ENCODE assay signal across 35 cellular contexts in the genomic region with DNA sequence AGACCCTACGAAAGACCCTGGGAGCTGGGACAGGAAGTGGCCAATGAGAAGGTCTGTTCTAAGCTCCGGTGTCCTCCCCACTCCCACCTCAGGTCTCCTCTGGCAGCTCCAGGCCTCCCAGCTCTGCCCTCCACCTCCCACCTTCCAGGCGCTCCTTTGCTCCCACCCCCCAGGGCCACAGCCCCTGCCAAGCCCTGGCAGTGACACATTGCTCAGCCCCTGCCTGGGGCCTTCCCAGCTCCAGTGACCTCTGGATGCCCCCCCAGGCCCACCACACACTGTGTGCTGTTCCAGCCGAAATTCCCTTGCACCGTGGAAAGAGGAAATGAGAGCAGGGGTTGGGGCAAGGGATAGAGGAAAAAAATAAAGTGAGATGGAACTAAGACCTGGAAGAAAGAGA.
"Had no signal": no experiment of that assay in that cellular context is flagged by ENCODE, and none has a peak within 500 bp of the region (broad histone marks: within the 10 kb centered on the region; RNA-seq: fewer than 3 reads in every experiment).

No MANE protein-coding gene starts in this region.

- H3K9me3 Mint-ChIP-seq: activated naive CD4-positive, alpha-beta T cell treated with anti-CD3 and anti-CD28 coated beads, Interleukin-2, amount 10 ng/mL, durations not matched to agents 7 days and 5 days; activated naive CD4-positive, alpha-beta T cell treated with anti-CD3 and anti-CD28 coated beads, Interleukin-2, amount 50 U/mL, for 24 hours; activated naive CD8-positive, alpha-beta T cell treated with anti-CD3 and anti-CD28 coated beads, Interleukin-2, amount 10 ng/mL, durations not matched to agents 7 days and 5 days; activated T-helper 1 cell treated with anti-CD3 and anti-CD28 coated beads, Interleukin-12 subunit alpha, Interleukin-12 subunit beta, Interleukin-2, Interleukin-4 antibody, amounts not matched to agents 30 ng/mL and 10 ng/mL and 1 ng/mL, durations not matched to agents 14 hours and 24 hours and 36 hours; T-helper 1 cell treated with Interleukin-12 subunit alpha and Interleukin-12 subunit beta and Interleukin-4 antibody, amounts not matched to agents 30 μg/mL and 1 μg/mL, for 36 hours; T-helper 2 cell treated with Interferon-gamma antibody and Interleukin-4, amounts not matched to agents 5 μg/mL and 100 μg/mL, for 36 hours had no signal

- ATAC-seq: activated CD8-positive, alpha-beta T cell treated with anti-CD3 and anti-CD28 coated beads for 36 hours; activated naive CD8-positive, alpha-beta T cell treated with anti-CD3 and anti-CD28 coated beads, Interleukin-2, amount 50 U/mL, for 24 hours; activated T-cell treated with anti-CD3 and anti-CD28 coated beads, Interleukin-2, amount 50 U/mL, for 4 hours; activated T-cell treated with anti-CD3 and anti-CD28 coated beads, Interleukin-2, amount 50 U/mL, for 72 hours; activated T-helper 17 cell treated with anti-CD3 and anti-CD28 coated beads, Interleukin-2, amount 50 U/mL, for 72 hours had no signal

- H3K9me3 ChIP-seq: ascending aorta had no signal

- H3K36me3 Mint-ChIP-seq: activated CD4-positive, alpha-beta memory T cell treated with anti-CD3 and anti-CD28 coated beads for 36 hours; activated naive CD4-positive, alpha-beta T cell treated with anti-CD3 and anti-CD28 coated beads, Interleukin-2, amount 10 ng/mL, durations not matched to agents 7 days and 5 days; activated naive CD4-positive, alpha-beta T cell treated with anti-CD3 and anti-CD28 coated beads, Interleukin-2, amount 50 U/mL, for 24 hours; activated naive CD8-positive, alpha-beta T cell; activated naive CD8-positive, alpha-beta T cell treated with anti-CD3 and anti-CD28 coated beads, Interleukin-2, amount 10 ng/mL, durations not matched to agents 7 days and 5 days; brain had no signal

- H3K4me1 Mint-ChIP-seq: activated B cell treated with CpG ODN at 0.5 μM for 24 hours; activated CD4-positive, alpha-beta T cell treated with anti-CD3 and anti-CD28 coated beads, Interleukin-2, amount 10 ng/mL, durations not matched to agents 24 days and 14 days; activated naive CD4-positive, alpha-beta T cell treated with anti-CD3 and anti-CD28 coated beads, Interleukin-2, amount 10 ng/mL, durations not matched to agents 7 days and 5 days; activated naive CD4-positive, alpha-beta T cell treated with anti-CD3 and anti-CD28 coated beads, Interleukin-2, amount 50 U/mL, for 24 hours; activated naive CD8-positive, alpha-beta T cell treated with anti-CD3 and anti-CD28 coated beads, Interleukin-2, amount 10 ng/mL, durations not matched to agents 7 days and 5 days; activated naive CD8-positive, alpha-beta T cell treated with anti-CD3 and anti-CD28 coated beads, Interleukin-2, amount 50 U/mL, for 24 hours; activated T-helper 17 cell treated with anti-CD3 and anti-CD28 coated beads, Interleukin-2, amount 50 U/mL, for 72 hours; brain had no signal

- H3K27me3 ChIP-seq: ascending aorta, cardiac muscle cell had no signal

- H3K4me3 Mint-ChIP-seq: activated B cell treated with CpG ODN at 0.5 μM for 24 hours; activated CD4-positive, alpha-beta memory T cell treated with anti-CD3 and anti-CD28 coated beads for 36 hours; activated CD4-positive, alpha-beta T cell treated with anti-CD3 and anti-CD28 coated beads, Interleukin-2, amount 10 ng/mL, durations not matched to agents 24 days and 14 days; activated CD8-positive, alpha-beta T cell treated with anti-CD3 and anti-CD28 coated beads for 36 hours; activated naive CD4-positive, alpha-beta T cell treated with anti-CD3 and anti-CD28 coated beads, Interleukin-2, amount 10 ng/mL, durations not matched to agents 7 days and 5 days; activated naive CD4-positive, alpha-beta T cell treated with anti-CD3 and anti-CD28 coated beads, Interleukin-2, amount 50 U/mL, for 24 hours; activated naive CD8-positive, alpha-beta T cell; activated naive CD8-positive, alpha-beta T cell treated with anti-CD3 and anti-CD28 coated beads, Interleukin-2, amount 10 ng/mL, durations not matched to agents 7 days and 5 days; activated naive CD8-positive, alpha-beta T cell treated with anti-CD3 and anti-CD28 coated beads, Interleukin-2, amount 50 U/mL, for 24 hours; activated T-cell treated with anti-CD3 and anti-CD28 coated beads, Interleukin-2, amount 50 U/mL, for 4 hours; activated T-cell treated with anti-CD3 and anti-CD28 coated beads, Interleukin-2, amount 50 U/mL, for 72 hours; activated T-helper 1 cell treated with anti-CD3 and anti-CD28 coated beads, Interleukin-12 subunit alpha, Interleukin-12 subunit beta, Interleukin-2, Interleukin-4 antibody, amounts not matched to agents 30 ng/mL and 10 ng/mL and 1 ng/mL, durations not matched to agents 14 hours and 24 hours and 36 hours; activated T-helper 17 cell treated with anti-CD3 and anti-CD28 coated beads, Interleukin-2, amount 50 U/mL, for 72 hours; brain; T-helper 1 cell treated with Interleukin-12 subunit alpha and Interleukin-12 subunit beta and Interleukin-4 antibody, amounts not matched to agents 30 μg/mL and 1 μg/mL, for 36 hours; T-helper 2 cell treated with Interferon-gamma antibody and Interleukin-4, amounts not matched to agents 5 μg/mL and 100 μg/mL, for 36 hours had no signal

- H3K27me3 Mint-ChIP-seq: activated B cell treated with CpG ODN at 0.5 μM for 24 hours; activated CD4-positive, alpha-beta T cell treated with anti-CD3 and anti-CD28 coated beads, Interleukin-2, amount 10 ng/mL, durations not matched to agents 24 days and 14 days; activated CD8-positive, alpha-beta T cell treated with anti-CD3 and anti-CD28 coated beads for 36 hours; activated naive CD8-positive, alpha-beta T cell treated with anti-CD3 and anti-CD28 coated beads, Interleukin-2, amount 10 ng/mL, durations not matched to agents 7 days and 5 days; activated naive CD8-positive, alpha-beta T cell treated with anti-CD3 and anti-CD28 coated beads, Interleukin-2, amount 50 U/mL, for 24 hours had no signal

- H3K27ac ChIP-seq: cardiac muscle cell, VCaP had no signal

- H3K36me3 ChIP-seq: ascending aorta, cardiac muscle cell had no signal

- DNase-seq: activated B cell treated with CpG ODN at 0.5 μM for 24 hours; activated CD4-positive, alpha-beta memory T cell treated with anti-CD3 and anti-CD28 coated beads for 36 hours; activated CD4-positive, alpha-beta T cell treated with anti-CD3 and anti-CD28 coated beads for 4 hours; activated CD4-positive, alpha-beta T cell treated with anti-CD3 and anti-CD28 coated beads, Interleukin-2, amount 10 ng/mL, durations not matched to agents 24 days and 14 days; activated CD4-positive, alpha-beta T cell treated with anti-CD3 and anti-CD28 coated beads, Interleukin-2, amount 50 U/mL, for 1 hour; activated CD4-positive, alpha-beta T cell treated with anti-CD3 and anti-CD28 coated beads, Interleukin-2, amount 50 U/mL, for 4 hours; activated CD4-positive, CD25-positive, alpha-beta regulatory T cell treated with anti-CD3 and anti-CD28 coated beads, Interleukin-2, amount 50 U/mL, for 72 hours; activated CD8-positive, alpha-beta memory T cell treated with anti-CD3 and anti-CD28 coated beads, Interleukin-2, amount 50 U/mL, for 4 hours; activated CD8-positive, alpha-beta T cell treated with anti-CD3 and anti-CD28 coated beads for 36 hours; activated gamma-delta T cell; activated naive CD4-positive, alpha-beta T cell treated with anti-CD3 and anti-CD28 coated beads, Interleukin-2, amount 10 ng/mL, durations not matched to agents 7 days and 5 days; activated naive CD4-positive, alpha-beta T cell treated with Interleukin-2 at 50 U/mL for 16 hours; activated naive CD8-positive, alpha-beta T cell treated with anti-CD3 and anti-CD28 coated beads, Interleukin-2, amount 10 ng/mL, durations not matched to agents 7 days and 5 days; activated naive CD8-positive, alpha-beta T cell treated with anti-CD3 and anti-CD28 coated beads, Interleukin-2, amount 50 U/mL, for 24 hours; activated T-cell treated with anti-CD3 and anti-CD28 coated beads for 4 hours; activated T-cell treated with anti-CD3 and anti-CD28 coated beads, Interleukin-2, amount 50 U/mL, for 1 hour; activated T-cell treated with anti-CD3 and anti-CD28 coated beads, Interleukin-2, amount 50 U/mL, for 4 hours; activated T-cell treated with anti-CD3 and anti-CD28 coated beads, Interleukin-2, amount 50 U/mL, for 72 hours; amygdala; anterior cingulate cortex; central memory CD4-positive, alpha-beta T cell; SW 1271; T-helper 1 cell; T-helper 2 cell; T-helper 9 cell had no signal

- H3K27ac Mint-ChIP-seq: activated B cell treated with CpG ODN at 0.5 μM for 24 hours; activated CD4-positive, alpha-beta memory T cell treated with anti-CD3 and anti-CD28 coated beads for 36 hours; activated CD4-positive, alpha-beta T cell treated with anti-CD3 and anti-CD28 coated beads, Interleukin-2, amount 10 ng/mL, durations not matched to agents 24 days and 14 days; activated CD8-positive, alpha-beta T cell treated with anti-CD3 and anti-CD28 coated beads for 36 hours; activated naive CD4-positive, alpha-beta T cell treated with anti-CD3 and anti-CD28 coated beads, Interleukin-2, amount 10 ng/mL, durations not matched to agents 7 days and 5 days; activated naive CD4-positive, alpha-beta T cell treated with anti-CD3 and anti-CD28 coated beads, Interleukin-2, amount 50 U/mL, for 24 hours; activated naive CD8-positive, alpha-beta T cell; activated naive CD8-positive, alpha-beta T cell treated with anti-CD3 and anti-CD28 coated beads, Interleukin-2, amount 10 ng/mL, durations not matched to agents 7 days and 5 days; activated naive CD8-positive, alpha-beta T cell treated with anti-CD3 and anti-CD28 coated beads, Interleukin-2, amount 50 U/mL, for 24 hours; activated T-cell treated with anti-CD3 and anti-CD28 coated beads, Interleukin-2, amount 50 U/mL, for 72 hours; activated T-helper 1 cell treated with anti-CD3 and anti-CD28 coated beads, Interleukin-12 subunit alpha, Interleukin-12 subunit beta, Interleukin-2, Interleukin-4 antibody, amounts not matched to agents 30 ng/mL and 10 ng/mL and 1 ng/mL, durations not matched to agents 14 hours and 24 hours and 36 hours; activated T-helper 17 cell treated with anti-CD3 and anti-CD28 coated beads, Interleukin-2, amount 50 U/mL, for 72 hours; brain; T-helper 1 cell treated with Interleukin-12 subunit alpha and Interleukin-12 subunit beta and Interleukin-4 antibody, amounts not matched to agents 30 μg/mL and 1 μg/mL, for 36 hours; T-helper 2 cell treated with Interferon-gamma antibody and Interleukin-4, amounts not matched to agents 5 μg/mL and 100 μg/mL, for 36 hours had no signal

- H3K4me3 ChIP-seq: ascending aorta, cardiac muscle cell had no signal
